1 cellular context compared by ENCODE assay signal in genomic region chr20:34525709-34526416, GRCh38.
TF ChIP-seq lines count a peak whose summit lies in the region.

No MANE protein-coding gene starts in this region.

TF ChIP-seq in GM23338, 12 proteins besides CTCF, POLR2A, EP300 and RAD21 (continued from another document):
- TF ChIP-seq ETS1 (IDR thresholded peaks at IDR 0.05) (no peak), CREB1 (CRISPR knock-in tag; IDR thresholded peaks at IDR 0.05; ENCODE audit: low read depth) (no peak), JUNB (IDR thresholded peaks at IDR 0.05; ENCODE audit: unreplicated experiment) (no peak), ZNF114 (CRISPR knock-in tag; IDR thresholded peaks at IDR 0.05) (no peak), POLR2AphosphoS5 (IDR thresholded peaks at IDR 0.05; ENCODE audit: low read depth) (no peak)
